11 cellular contexts compared by ENCODE assay signal in genomic region chr6:150144294-150144868, GRCh38. TPM values are rescaled to one million over a fixed set of nuclear protein-coding genes. Genes with fewer than 3 reads are reported as not detected.
DNase-seq lines count a peak whose midpoint lies in the region; ATAC-seq and TF ChIP-seq lines count a peak whose summit lies in the region.
"Had no signal": no experiment of that assay in that cellular context is flagged by ENCODE, and none has a peak within 500 bp of the region (broad histone marks: within the 10 kb centered on the region; RNA-seq: fewer than 3 reads in every experiment).

No MANE protein-coding gene starts in this region.

- H3K4me2 ChIP-seq in OCI-LY3 (ENCODE audit: low read length) = peak overlapping the region; percentile 62

- intact Hi-C loops in Calu3 (cut with micrococcal nuclease; ENCODE audit: unreplicated experiment) = no loop called here

- no peaks in the 10 kb centered on the region for H3K9me3 ChIP-seq in OCI-LY3 (ENCODE audit: insufficient read depth, low read length)

- DNase-seq in Calu3 = no peak
- DNase-seq in epithelial cell of prostate (ENCODE audit: low read depth, low spot score) = no peak
- no peak for DNase-seq in neural crest cell (ENCODE audit: low read depth, low spot score)
- no peak for DNase-seq in KBM-7
- no peak for DNase-seq in HuH-7.5 (ENCODE audit: low spot score)
- DNase-seq: activated CD8-positive, alpha-beta memory T cell treated with anti-CD3 and anti-CD28 coated beads, Interleukin-2, amount 50 U/mL, for 4 hours; NCI-H1436 treated with DMSO at 0.1 percent for 48 hours had no signal

- H3K4me3 ChIP-seq in OCI-LY3 (ENCODE audit: low read length) = peak overlapping the region; percentile 78

- H3K36me3 Mint-ChIP-seq in Calu3 (ENCODE audit: insufficient read depth, unreplicated experiment) = peaks cover 19% of the 10 kb centered on the region
- H3K36me3 Mint-ChIP-seq in neural crest cell (ENCODE audit: low read depth) = no peaks in the 10 kb centered on the region

- H3K9ac ChIP-seq in OCI-LY3 (ENCODE audit: low read length) = no peak overlapping the region; the same call in 1 of the 2 replicates

- in situ Hi-C loops in KBM-7 (cut with MboI; ENCODE audit: low pct_unique_long_range_greater_than_20kb, low sequenced_read_pairs) = no loop called here

- H3K4me1 Mint-ChIP-seq in Calu3 (ENCODE audit: low read depth, unreplicated experiment) (peaks cover 20% of the 10 kb centered on the region), neural crest cell (peaks cover 28% of the 10 kb centered on the region)

- TF ChIP-seq CTCF in Calu3 (IDR thresholded peaks at IDR 0.05; ENCODE audit: unreplicated experiment) = no peak
- TF ChIP-seq CTCF in OCI-LY3 (IDR thresholded peaks at IDR 0.05; ENCODE audit: low read depth, low read length) = no peak
- no peak for TF ChIP-seq CTCF in neural crest cell (conservative IDR thresholded peaks at IDR 0.05)

- no peaks in the 10 kb centered on the region for H3K36me3 ChIP-seq in OCI-LY3 (replicated peaks; ENCODE audit: low read depth, low read length)

- no peaks in the 10 kb centered on the region; the same call in 1 of the 2 replicates for H3K79me2 ChIP-seq in OCI-LY3 (ENCODE audit: low read length)

- H3K27ac ChIP-seq in OCI-LY3 (ENCODE audit: low read length) = no peak overlapping the region
- peak overlapping the region; percentile 76 for H3K27ac ChIP-seq in epithelial cell of prostate

- H4K20me1 ChIP-seq in OCI-LY3 (ENCODE audit: insufficient read depth, low read length) = no peaks in the 10 kb centered on the region

- no peaks in the 10 kb centered on the region for H3K27me3 Mint-ChIP-seq in Calu3 (ENCODE audit: unreplicated experiment)
- peaks cover 84% of the 10 kb centered on the region for H3K27me3 Mint-ChIP-seq in neural crest cell (ENCODE audit: low read depth)

- peaks cover 32% of the 10 kb centered on the region for H3K4me1 ChIP-seq in OCI-LY3 (ENCODE audit: low read length)

- BruUV-seq in Calu3 (replicated peaks; lab: Mats Ljungman, UMichigan) = TSS peak; percentile 45

- H3K9me3 Mint-ChIP-seq in Calu3 (ENCODE audit: low read depth, unreplicated experiment) (no peaks in the 10 kb centered on the region), neural crest cell (no peaks in the 10 kb centered on the region)

- H3K27ac Mint-ChIP-seq in Calu3 (ENCODE audit: unreplicated experiment) = no peak overlapping the region
- H3K27ac Mint-ChIP-seq in neural crest cell (ENCODE audit: unreplicated experiment) = no peak overlapping the region

- CTCF ChIA-PET in Calu3 (lab: Charles Lee) = interaction anchor here (1.3 kb wide), 1 partner anchor 251 kb away, joined by 4 read pairs; no protein-coding TSS in a partner anchor

- H3K4me3 Mint-ChIP-seq in Calu3 (ENCODE audit: low read depth, unreplicated experiment) (peak overlapping the region; percentile 69), neural crest cell (peak overlapping the region; percentile 91)

- no peak overlapping the region for H2AFZ ChIP-seq in OCI-LY3 (ENCODE audit: low read depth, low read length)

- peaks cover 42% of the 10 kb centered on the region for H3K27me3 ChIP-seq in OCI-LY3 (ENCODE audit: low read depth, low read length)

- no peak for ATAC-seq in HG02970 (IDR thresholded peaks at IDR 0.05; ENCODE audit: low FRiP score, unreplicated experiment)
- no peak for ATAC-seq in HG02642 (IDR thresholded peaks at IDR 0.05; ENCODE audit: poor library complexity, unreplicated experiment)

RNA-seq across cellular contexts. Expression of gene PPP1R14C, which starts 1.5 kb away (rescaled TPM):
- total RNA-seq in Calu3 (2022) (2.7 and 3.6 TPM in 2 replicates), neural crest cell (7.0 and 7.3 TPM in 2 replicates)
- total RNA-seq: myocyte had no signal
